In the genomic region with DNA sequence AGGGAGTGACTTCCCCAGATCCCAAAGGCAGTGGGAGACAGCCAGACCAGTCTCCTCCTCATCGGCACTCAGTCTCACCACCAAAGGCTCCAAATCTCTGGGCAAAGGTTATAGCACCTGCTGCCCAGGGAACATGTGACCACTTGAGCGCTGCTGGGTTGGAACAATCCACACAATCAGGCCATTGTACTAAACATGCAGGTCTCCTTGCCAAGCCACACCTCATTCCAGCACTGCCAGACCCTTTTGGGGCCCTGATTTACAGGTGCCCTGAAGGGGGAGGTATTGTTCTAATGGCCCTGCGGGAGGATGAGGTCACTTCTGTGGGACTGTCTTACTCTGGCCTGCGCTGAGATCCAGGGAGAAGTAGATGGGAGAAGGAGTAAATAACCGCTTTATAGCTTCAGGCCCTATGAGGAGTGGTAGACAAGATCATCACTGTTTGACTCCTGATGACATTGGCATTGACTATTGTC, we compare ENCODE assay signal across 1 cellular context.
TF ChIP-seq lines count a peak whose summit lies in the region.
"Not testable (repeated sequence)": the region's sequence is repeated elsewhere in the genome, so short reads cannot be mapped to it uniquely, and the experiment has no call there.

No MANE protein-coding gene starts in this region.

TF ChIP-seq in HepG2, 621 proteins besides CTCF, POLR2A, EP300 and RAD21 (continued from another document and continues in another):
- TF ChIP-seq, protein P1, sequence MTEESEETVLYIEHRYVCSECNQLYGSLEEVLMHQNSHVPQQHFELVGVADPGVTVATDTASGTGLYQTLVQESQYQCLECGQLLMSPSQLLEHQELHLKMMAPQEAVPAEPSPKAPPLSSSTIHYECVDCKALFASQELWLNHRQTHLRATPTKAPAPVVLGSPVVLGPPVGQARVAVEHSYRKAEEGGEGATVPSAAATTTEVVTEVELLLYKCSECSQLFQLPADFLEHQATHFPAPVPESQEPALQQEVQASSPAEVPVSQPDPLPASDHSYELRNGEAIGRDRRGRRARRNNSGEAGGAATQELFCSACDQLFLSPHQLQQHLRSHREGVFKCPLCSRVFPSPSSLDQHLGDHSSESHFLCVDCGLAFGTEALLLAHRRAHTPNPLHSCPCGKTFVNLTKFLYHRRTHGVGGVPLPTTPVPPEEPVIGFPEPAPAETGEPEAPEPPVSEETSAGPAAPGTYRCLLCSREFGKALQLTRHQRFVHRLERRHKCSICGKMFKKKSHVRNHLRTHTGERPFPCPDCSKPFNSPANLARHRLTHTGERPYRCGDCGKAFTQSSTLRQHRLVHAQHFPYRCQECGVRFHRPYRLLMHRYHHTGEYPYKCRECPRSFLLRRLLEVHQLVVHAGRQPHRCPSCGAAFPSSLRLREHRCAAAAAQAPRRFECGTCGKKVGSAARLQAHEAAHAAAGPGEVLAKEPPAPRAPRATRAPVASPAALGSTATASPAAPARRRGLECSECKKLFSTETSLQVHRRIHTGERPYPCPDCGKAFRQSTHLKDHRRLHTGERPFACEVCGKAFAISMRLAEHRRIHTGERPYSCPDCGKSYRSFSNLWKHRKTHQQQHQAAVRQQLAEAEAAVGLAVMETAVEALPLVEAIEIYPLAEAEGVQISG (CRISPR knock-in tag; IDR thresholded peaks at IDR 0.05), result 0 out of 2 replicates have a peak, but pooled peaks have one; percentile 17
- TF ChIP-seq, protein P2, sequence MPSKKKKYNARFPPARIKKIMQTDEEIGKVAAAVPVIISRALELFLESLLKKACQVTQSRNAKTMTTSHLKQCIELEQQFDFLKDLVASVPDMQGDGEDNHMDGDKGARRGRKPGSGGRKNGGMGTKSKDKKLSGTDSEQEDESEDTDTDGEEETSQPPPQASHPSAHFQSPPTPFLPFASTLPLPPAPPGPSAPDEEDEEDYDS (CRISPR knock-in tag; IDR thresholded peaks at IDR 0.05), result peak; percentile 56
- TF ChIP-seq, protein P3, sequence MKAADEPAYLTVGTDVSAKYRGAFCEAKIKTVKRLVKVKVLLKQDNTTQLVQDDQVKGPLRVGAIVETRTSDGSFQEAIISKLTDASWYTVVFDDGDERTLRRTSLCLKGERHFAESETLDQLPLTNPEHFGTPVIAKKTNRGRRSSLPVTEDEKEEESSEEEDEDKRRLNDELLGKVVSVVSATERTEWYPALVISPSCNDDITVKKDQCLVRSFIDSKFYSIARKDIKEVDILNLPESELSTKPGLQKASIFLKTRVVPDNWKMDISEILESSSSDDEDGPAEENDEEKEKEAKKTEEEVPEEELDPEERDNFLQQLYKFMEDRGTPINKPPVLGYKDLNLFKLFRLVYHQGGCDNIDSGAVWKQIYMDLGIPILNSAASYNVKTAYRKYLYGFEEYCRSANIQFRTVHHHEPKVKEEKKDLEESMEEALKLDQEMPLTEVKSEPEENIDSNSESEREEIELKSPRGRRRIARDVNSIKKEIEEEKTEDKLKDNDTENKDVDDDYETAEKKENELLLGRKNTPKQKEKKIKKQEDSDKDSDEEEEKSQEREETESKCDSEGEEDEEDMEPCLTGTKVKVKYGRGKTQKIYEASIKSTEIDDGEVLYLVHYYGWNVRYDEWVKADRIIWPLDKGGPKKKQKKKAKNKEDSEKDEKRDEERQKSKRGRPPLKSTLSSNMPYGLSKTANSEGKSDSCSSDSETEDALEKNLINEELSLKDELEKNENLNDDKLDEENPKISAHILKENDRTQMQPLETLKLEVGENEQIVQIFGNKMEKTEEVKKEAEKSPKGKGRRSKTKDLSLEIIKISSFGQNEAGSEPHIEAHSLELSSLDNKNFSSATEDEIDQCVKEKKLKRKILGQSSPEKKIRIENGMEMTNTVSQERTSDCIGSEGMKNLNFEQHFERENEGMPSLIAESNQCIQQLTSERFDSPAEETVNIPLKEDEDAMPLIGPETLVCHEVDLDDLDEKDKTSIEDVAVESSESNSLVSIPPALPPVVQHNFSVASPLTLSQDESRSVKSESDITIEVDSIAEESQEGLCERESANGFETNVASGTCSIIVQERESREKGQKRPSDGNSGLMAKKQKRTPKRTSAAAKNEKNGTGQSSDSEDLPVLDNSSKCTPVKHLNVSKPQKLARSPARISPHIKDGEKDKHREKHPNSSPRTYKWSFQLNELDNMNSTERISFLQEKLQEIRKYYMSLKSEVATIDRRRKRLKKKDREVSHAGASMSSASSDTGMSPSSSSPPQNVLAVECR (CRISPR knock-in tag; IDR thresholded peaks at IDR 0.05; ENCODE audit: borderline replicate concordance), result peak; percentile 16; the same call in 1 of the 2 replicates
- TF ChIP-seq SNAI1 (CRISPR knock-in tag; IDR thresholded peaks at IDR 0.05; ENCODE audit: borderline replicate concordance) (peak; percentile 71; the same call in 1 of the 2 replicates), SIX4 (CRISPR knock-in tag; IDR thresholded peaks at IDR 0.05) (peak; percentile 61; the same call in 1 of the 2 replicates), THAP11 (CRISPR knock-in tag; IDR thresholded peaks at IDR 0.05) (0 out of 2 replicates have a peak, but pooled peaks have one; percentile 23), LCORL (CRISPR knock-in tag; IDR thresholded peaks at IDR 0.05) (peak; percentile 52; the same call in 1 of the 2 replicates), SOX5 (CRISPR knock-in tag; IDR thresholded peaks at IDR 0.05; ENCODE audit: borderline replicate concordance) (peak; percentile 96), TEAD3 (CRISPR knock-in tag; optimal IDR thresholded peaks at IDR 0.05; ENCODE audit: borderline replicate concordance) (peak; percentile 80), RXRA (CRISPR knock-in tag; IDR thresholded peaks at IDR 0.05) (peak; percentile 81), YEATS2 (CRISPR knock-in tag; IDR thresholded peaks at IDR 0.05; ENCODE audit: borderline replicate concordance) (peak; percentile 38; the same call in 1 of the 2 replicates), POLR2G (IDR thresholded peaks at IDR 0.05; ENCODE audit: low read depth, low read length) (peak; percentile 80), GATAD2A (CRISPR knock-in tag; IDR thresholded peaks at IDR 0.05) (peak; percentile 68), NONO (CRISPR knock-in tag; conservative IDR thresholded peaks at IDR 0.05) (0 out of 2 replicates have a peak, but pooled peaks have one; percentile 39), PHF21A (CRISPR knock-in tag; IDR thresholded peaks at IDR 0.05) (peak; percentile 55; the same call in 1 of the 2 replicates), SOX6 (CRISPR knock-in tag; IDR thresholded peaks at IDR 0.05) (peak; percentile 91), NCOR1 (IDR thresholded peaks at IDR 0.05; ENCODE audit: borderline replicate concordance, low read length) (peak; percentile 28; the same call in 1 of the 2 replicates), KDM6A (CRISPR knock-in tag; IDR thresholded peaks at IDR 0.05; ENCODE audit: low read depth) (peak; percentile 66), RARA (CRISPR knock-in tag; IDR thresholded peaks at IDR 0.05) (0 out of 2 replicates have a peak, but pooled peaks have one; percentile 9), SOX13 (IDR thresholded peaks at IDR 0.05) (peak; percentile 72), SOX13 (CRISPR knock-in tag; conservative IDR thresholded peaks at IDR 0.05 in 1 of 2, IDR thresholded peaks at IDR 0.05 in 1 of 2) (peak in 1 of 2 experiments; percentile 94; a peak in 2 of 4 replicates), RXRB (CRISPR knock-in tag; IDR thresholded peaks at IDR 0.05; ENCODE audit: borderline replicate concordance) (peak; percentile 68), TBX2 (CRISPR knock-in tag; IDR thresholded peaks at IDR 0.05; ENCODE audit: borderline replicate concordance) (peak; percentile 71)
- TF ChIP-seq, protein P4, sequence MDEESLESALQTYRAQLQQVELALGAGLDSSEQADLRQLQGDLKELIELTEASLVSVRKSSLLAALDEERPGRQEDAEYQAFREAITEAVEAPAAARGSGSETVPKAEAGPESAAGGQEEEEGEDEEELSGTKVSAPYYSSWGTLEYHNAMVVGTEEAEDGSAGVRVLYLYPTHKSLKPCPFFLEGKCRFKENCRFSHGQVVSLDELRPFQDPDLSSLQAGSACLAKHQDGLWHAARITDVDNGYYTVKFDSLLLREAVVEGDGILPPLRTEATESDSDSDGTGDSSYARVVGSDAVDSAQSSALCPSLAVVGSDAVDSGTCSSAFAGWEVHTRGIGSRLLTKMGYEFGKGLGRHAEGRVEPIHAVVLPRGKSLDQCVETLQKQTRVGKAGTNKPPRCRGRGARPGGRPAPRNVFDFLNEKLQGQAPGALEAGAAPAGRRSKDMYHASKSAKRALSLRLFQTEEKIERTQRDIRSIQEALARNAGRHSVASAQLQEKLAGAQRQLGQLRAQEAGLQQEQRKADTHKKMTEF (CRISPR knock-in tag; IDR thresholded peaks at IDR 0.05), result peak; percentile 57; the same call in 1 of the 2 replicates
- TF ChIP-seq, protein P5, sequence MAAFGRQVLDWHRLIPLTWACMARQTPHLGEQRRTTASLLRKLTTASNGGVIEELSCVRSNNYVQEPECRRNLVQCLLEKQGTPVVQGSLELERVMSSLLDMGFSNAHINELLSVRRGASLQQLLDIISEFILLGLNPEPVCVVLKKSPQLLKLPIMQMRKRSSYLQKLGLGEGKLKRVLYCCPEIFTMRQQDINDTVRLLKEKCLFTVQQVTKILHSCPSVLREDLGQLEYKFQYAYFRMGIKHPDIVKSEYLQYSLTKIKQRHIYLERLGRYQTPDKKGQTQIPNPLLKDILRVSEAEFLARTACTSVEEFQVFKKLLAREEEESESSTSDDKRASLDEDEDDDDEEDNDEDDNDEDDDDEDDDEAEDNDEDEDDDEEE (CRISPR knock-in tag; IDR thresholded peaks at IDR 0.05), result 0 out of 2 replicates have a peak, but pooled peaks have one; percentile 11
- not testable (repeated sequence) for TF ChIP-seq LCORL, NONO, SOX6 (IDR thresholded peaks at IDR 0.05)
- TF ChIP-seq, protein P6, sequence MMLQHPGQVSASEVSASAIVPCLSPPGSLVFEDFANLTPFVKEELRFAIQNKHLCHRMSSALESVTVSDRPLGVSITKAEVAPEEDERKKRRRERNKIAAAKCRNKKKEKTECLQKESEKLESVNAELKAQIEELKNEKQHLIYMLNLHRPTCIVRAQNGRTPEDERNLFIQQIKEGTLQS (CRISPR knock-in tag; IDR thresholded peaks at IDR 0.05), result peak; percentile 57
- TF ChIP-seq, protein P7, sequence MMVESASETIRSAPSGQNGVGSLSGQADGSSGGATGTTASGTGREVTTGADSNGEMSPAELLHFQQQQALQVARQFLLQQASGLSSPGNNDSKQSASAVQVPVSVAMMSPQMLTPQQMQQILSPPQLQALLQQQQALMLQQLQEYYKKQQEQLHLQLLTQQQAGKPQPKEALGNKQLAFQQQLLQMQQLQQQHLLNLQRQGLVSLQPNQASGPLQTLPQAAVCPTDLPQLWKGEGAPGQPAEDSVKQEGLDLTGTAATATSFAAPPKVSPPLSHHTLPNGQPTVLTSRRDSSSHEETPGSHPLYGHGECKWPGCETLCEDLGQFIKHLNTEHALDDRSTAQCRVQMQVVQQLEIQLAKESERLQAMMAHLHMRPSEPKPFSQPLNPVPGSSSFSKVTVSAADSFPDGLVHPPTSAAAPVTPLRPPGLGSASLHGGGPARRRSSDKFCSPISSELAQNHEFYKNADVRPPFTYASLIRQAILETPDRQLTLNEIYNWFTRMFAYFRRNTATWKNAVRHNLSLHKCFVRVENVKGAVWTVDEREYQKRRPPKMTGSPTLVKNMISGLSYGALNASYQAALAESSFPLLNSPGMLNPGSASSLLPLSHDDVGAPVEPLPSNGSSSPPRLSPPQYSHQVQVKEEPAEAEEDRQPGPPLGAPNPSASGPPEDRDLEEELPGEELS (CRISPR knock-in tag; IDR thresholded peaks at IDR 0.05), result 0 out of 2 replicates have a peak, but pooled peaks have one; percentile 35
- TF ChIP-seq, protein P8, sequence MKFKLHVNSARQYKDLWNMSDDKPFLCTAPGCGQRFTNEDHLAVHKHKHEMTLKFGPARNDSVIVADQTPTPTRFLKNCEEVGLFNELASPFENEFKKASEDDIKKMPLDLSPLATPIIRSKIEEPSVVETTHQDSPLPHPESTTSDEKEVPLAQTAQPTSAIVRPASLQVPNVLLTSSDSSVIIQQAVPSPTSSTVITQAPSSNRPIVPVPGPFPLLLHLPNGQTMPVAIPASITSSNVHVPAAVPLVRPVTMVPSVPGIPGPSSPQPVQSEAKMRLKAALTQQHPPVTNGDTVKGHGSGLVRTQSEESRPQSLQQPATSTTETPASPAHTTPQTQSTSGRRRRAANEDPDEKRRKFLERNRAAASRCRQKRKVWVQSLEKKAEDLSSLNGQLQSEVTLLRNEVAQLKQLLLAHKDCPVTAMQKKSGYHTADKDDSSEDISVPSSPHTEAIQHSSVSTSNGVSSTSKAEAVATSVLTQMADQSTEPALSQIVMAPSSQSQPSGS (CRISPR knock-in tag; IDR thresholded peaks at IDR 0.05), result peak; percentile 71; the same call in 1 of the 2 replicates
- TF ChIP-seq, protein P9, sequence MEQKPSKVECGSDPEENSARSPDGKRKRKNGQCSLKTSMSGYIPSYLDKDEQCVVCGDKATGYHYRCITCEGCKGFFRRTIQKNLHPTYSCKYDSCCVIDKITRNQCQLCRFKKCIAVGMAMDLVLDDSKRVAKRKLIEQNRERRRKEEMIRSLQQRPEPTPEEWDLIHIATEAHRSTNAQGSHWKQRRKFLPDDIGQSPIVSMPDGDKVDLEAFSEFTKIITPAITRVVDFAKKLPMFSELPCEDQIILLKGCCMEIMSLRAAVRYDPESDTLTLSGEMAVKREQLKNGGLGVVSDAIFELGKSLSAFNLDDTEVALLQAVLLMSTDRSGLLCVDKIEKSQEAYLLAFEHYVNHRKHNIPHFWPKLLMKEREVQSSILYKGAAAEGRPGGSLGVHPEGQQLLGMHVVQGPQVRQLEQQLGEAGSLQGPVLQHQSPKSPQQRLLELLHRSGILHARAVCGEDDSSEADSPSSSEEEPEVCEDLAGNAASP (CRISPR knock-in tag; IDR thresholded peaks at IDR 0.05; ENCODE audit: borderline replicate concordance), result 0 out of 2 replicates have a peak, but pooled peaks have one; percentile 25
- TF ChIP-seq, protein P10, sequence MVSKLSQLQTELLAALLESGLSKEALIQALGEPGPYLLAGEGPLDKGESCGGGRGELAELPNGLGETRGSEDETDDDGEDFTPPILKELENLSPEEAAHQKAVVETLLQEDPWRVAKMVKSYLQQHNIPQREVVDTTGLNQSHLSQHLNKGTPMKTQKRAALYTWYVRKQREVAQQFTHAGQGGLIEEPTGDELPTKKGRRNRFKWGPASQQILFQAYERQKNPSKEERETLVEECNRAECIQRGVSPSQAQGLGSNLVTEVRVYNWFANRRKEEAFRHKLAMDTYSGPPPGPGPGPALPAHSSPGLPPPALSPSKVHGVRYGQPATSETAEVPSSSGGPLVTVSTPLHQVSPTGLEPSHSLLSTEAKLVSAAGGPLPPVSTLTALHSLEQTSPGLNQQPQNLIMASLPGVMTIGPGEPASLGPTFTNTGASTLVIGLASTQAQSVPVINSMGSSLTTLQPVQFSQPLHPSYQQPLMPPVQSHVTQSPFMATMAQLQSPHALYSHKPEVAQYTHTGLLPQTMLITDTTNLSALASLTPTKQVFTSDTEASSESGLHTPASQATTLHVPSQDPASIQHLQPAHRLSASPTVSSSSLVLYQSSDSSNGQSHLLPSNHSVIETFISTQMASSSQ (IDR thresholded peaks at IDR 0.05; ENCODE audit: low read depth), result not testable (repeated sequence)
- TF ChIP-seq, protein P10 (CRISPR knock-in tag; IDR thresholded peaks at IDR 0.05; ENCODE audit: borderline replicate concordance), result peak; percentile 34; the same call in 1 of the 2 replicates
